8 cellular contexts compared by ENCODE assay signal in genomic region chr2:217610411-217610814, GRCh38.
DNase-seq lines count a peak whose midpoint lies in the region; ATAC-seq and TF ChIP-seq lines count a peak whose summit lies in the region.

No MANE protein-coding gene starts in this region.

- TF ChIP-seq CTCF in C4-2B (conservative IDR thresholded peaks at IDR 0.05) (no peak), left lung (IDR thresholded peaks at IDR 0.05) (no peak), lower leg skin (IDR thresholded peaks at IDR 0.05) (no peak)

- no peak overlapping the region for H3K4me3 ChIP-seq in left lung
- no peak overlapping the region for H3K4me3 ChIP-seq in lower leg skin (ENCODE audit: low read depth, poor library complexity, severe bottlenecking)

- H3K36me3 ChIP-seq in left lung = no peaks in the 10 kb centered on the region

- TF ChIP-seq POLR2A in erythroblast (IDR thresholded peaks at IDR 0.05; ENCODE audit: low read length) (no peak), lower leg skin (IDR thresholded peaks at IDR 0.05) (no peak)

- H3K4me1 ChIP-seq in left lung = no peaks in the 10 kb centered on the region

- H3K9me3 ChIP-seq in left lung = no peaks in the 10 kb centered on the region

- peak; percentile 29 to 43 for DNase-seq in activated CD4-positive, alpha-beta T cell treated with anti-CD3 and anti-CD28 coated beads, Interleukin-2, amount 50 U/mL, for 4 hours
- DNase-seq in left lung (peak in 1 of 2 donors; percentile 57), erythroblast (lab: John Stamatoyannopoulos, UW) (no peak), lower leg skin (ENCODE audit: low spot score in 2 of 2) (no peak)

- 83 to 91% methylated on average over 6 of the region's 6 CpGs for WGBS in lower leg skin, 2 donors

- intact Hi-C loops in left lung (cut with DNase I) (no loop called here), lower leg skin (cut with DNase I; ENCODE audit: low total_unique reads) (no loop called here)

- H3K27ac ChIP-seq in C4-2B = peak overlapping the region; percentile 27; the same call in 1 of the 2 replicates
- no peak overlapping the region for H3K27ac ChIP-seq in left lung

- no peaks in the 10 kb centered on the region for H3K27me3 ChIP-seq in left lung

- peak; percentile 57 for ATAC-seq in HG03432 (IDR thresholded peaks at IDR 0.05; ENCODE audit: unreplicated experiment)
- ATAC-seq in left lung = peak; percentile 57
- ATAC-seq in HG03135 (IDR thresholded peaks at IDR 0.05; ENCODE audit: unreplicated experiment) = no peak
- ATAC-seq in HG02763 (IDR thresholded peaks at IDR 0.05; ENCODE audit: unreplicated experiment) = no peak

Comparison
In these comparisons a context has a peak if more than half of its experiments do, and no peak if none do; other contexts are left out.
1. ATAC-seq: peak in HG03432 (single experiment) and left lung (single experiment); none in HG03135 (single experiment) and HG02763 (single experiment).
2. DNase-seq: peak in activated CD4-positive, alpha-beta T cell treated with anti-CD3 and anti-CD28 coated beads, Interleukin-2, amount 50 U/mL, for 4 hours (2 of 2); none in erythroblast (0 of 2) and lower leg skin (0 of 2).